Comparison of ENCODE assay signal across 19 cellular contexts in the genomic region with DNA sequence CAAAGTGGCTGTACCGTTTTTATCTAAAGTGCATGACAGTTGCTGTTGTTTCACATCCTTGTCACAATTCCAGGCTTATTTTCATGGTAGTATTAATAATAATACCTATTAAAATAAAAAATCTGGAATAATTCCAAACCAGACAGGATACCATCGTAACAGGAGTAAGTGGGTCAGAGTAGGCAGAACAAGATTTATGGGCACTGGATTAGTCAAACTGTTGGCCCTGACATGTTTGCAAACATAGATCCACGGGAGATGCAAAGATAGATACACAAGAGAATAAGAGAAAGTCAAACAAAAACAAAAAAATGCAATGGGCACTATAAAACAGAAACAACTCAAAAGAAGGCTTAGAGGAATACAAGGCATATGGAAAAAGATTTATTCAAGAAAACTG.
DNase-seq lines count a peak whose midpoint lies in the region; TF ChIP-seq lines count a peak whose summit lies in the region.
"Had no signal": no experiment of that assay in that cellular context is flagged by ENCODE, and none has a peak within 500 bp of the region (broad histone marks: within the 10 kb centered on the region; RNA-seq: fewer than 3 reads in every experiment).

No MANE protein-coding gene starts in this region.

- H3K9me3 ChIP-seq in PC-9 (ENCODE audit: insufficient read depth, low read depth) = no peaks in the 10 kb centered on the region
- H3K9me3 ChIP-seq: BE2C had no signal

- no peak overlapping the region for H3K27ac ChIP-seq in PC-9
- H3K27ac ChIP-seq: 22Rv1; BLaER1 treated with 17β-estradiol and CSF1 and Interleukin-3, amounts not matched to agents 10 nM and 100 nM had no signal

- no peak overlapping the region for H3K4me3 ChIP-seq in PC-9
- H3K4me3 ChIP-seq: BLaER1 treated with 17β-estradiol and CSF1 and Interleukin-3, amounts not matched to agents 10 nM and 100 nM; GM23338 had no signal

- CTCF ChIA-PET in PC-9 (lab: Charles Lee) = no interaction called here

- H4K20me1 ChIP-seq in PC-9 (ENCODE audit: insufficient read depth) = no peaks in the 10 kb centered on the region
- H4K20me1 ChIP-seq: BLaER1 treated with 17β-estradiol and CSF1 and Interleukin-3, amounts not matched to agents 10 nM and 100 nM had no signal

- no peak overlapping the region for H3K4me2 ChIP-seq in PC-9
- H3K4me2 ChIP-seq: BLaER1 treated with 17β-estradiol and CSF1 and Interleukin-3, amounts not matched to agents 10 nM and 100 nM; GM23338 had no signal

- H3K27me3 ChIP-seq in PC-9 (ENCODE audit: insufficient read depth, low read depth) = no peaks in the 10 kb centered on the region
- H3K27me3 ChIP-seq: BE2C; BLaER1 treated with 17β-estradiol and CSF1 and Interleukin-3, amounts not matched to agents 10 nM and 100 nM had no signal

- TF ChIP-seq CTCF in PC-9 (conservative IDR thresholded peaks at IDR 0.05) = no peak

- POLR2A ChIA-PET in PC-9 (lab: Charles Lee; ENCODE audit: unreplicated experiment) = no interaction called here

- intact Hi-C loops in PC-9 (cut with micrococcal nuclease; ENCODE audit: unreplicated experiment) = no loop called here

- no peaks in the 10 kb centered on the region for H3F3A ChIP-seq in PC-9 (ENCODE audit: insufficient read depth, low read depth)

- no TSS peak for BruUV-seq in PC-9 (replicated peaks; lab: Mats Ljungman, UMichigan)

- H3K9me2 ChIP-seq in PC-9 (ENCODE audit: insufficient read depth) = no peaks in the 10 kb centered on the region

- no peak overlapping the region for H2AFZ ChIP-seq in PC-9
- H2AFZ ChIP-seq: GM23338 had no signal

- H3K79me2 ChIP-seq in PC-9 (ENCODE audit: low read depth) = no peaks in the 10 kb centered on the region

- no peaks in the 10 kb centered on the region for H3K36me3 ChIP-seq in PC-9 (ENCODE audit: low read depth)
- H3K36me3 ChIP-seq: BE2C; BLaER1 treated with 17β-estradiol and CSF1 and Interleukin-3, amounts not matched to agents 10 nM and 100 nM had no signal

- H3K4me1 ChIP-seq in PC-9 (replicated peaks; ENCODE audit: insufficient read depth) = no peaks in the 10 kb centered on the region
- H3K4me1 ChIP-seq: BE2C; BLaER1 treated with 17β-estradiol and CSF1 and Interleukin-3, amounts not matched to agents 10 nM and 100 nM had no signal

- DNase-seq in NCI-H748 (lab: John Stamatoyannopoulos, UW; ENCODE audit: unreplicated experiment) (peak; percentile 1), NCI-H748 treated with DMSO at 0.1 percent for 48 hours (lab: John Stamatoyannopoulos, UW) (no peak), NCI-H1105 treated with DMSO at 0.1 percent for 48 hours (lab: John Stamatoyannopoulos, UW) (peak; percentile 50), NCI-H69 (lab: John Stamatoyannopoulos, UW) (peak; percentile 57), PC-9 (no peak), GDM1 (lab: John Stamatoyannopoulos, UW) (no peak)
- no peak for DNase-seq in activated naive CD4-positive, alpha-beta T cell (lab: John Stamatoyannopoulos, UW)
- DNase-seq: AML-193; BE2C; Calu3; CD4-positive, alpha-beta T cell; CD8-positive, alpha-beta memory T cell; DMS79; EL; GF-D8; H9 had no signal

Comparison
In these comparisons a context has a peak if more than half of its experiments do, and no peak if none do; other contexts are left out.
1. DNase-seq: peak in NCI-H748 (single experiment), NCI-H1105 treated with DMSO at 0.1 percent for 48 hours (single experiment) and NCI-H69 (single experiment); none in NCI-H748 treated with DMSO at 0.1 percent for 48 hours (single experiment), activated naive CD4-positive, alpha-beta T cell (0 of 4), PC-9 (0 of 2) and GDM1 (single experiment).